Comparison of ENCODE assay signal across 9 cellular contexts in the genomic region with DNA sequence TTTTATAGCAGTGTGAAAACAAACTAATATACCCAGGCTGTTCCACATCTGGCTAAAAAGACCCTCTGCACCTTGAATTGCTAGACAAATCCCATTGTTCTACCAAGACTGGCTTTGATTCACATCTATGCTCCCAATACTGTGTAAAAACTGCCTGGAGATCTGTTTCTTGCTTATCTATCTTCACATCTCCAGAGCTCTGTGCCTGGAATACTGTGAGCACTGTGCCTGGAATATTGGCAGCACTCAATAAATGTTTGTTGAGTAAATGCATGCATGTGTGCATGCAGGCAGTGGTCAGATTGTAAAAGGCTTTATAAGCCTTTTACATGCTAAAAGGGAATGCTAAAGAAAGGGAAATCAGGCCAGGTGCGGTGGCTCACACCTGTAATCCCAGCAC.
"Had no signal": no experiment of that assay in that cellular context is flagged by ENCODE, and none has a peak within 500 bp of the region (broad histone marks: within the 10 kb centered on the region; RNA-seq: fewer than 3 reads in every experiment).

No MANE protein-coding gene starts in this region.

- DNase-seq: GM23248, GOT3, H7, H9, HCEC 1CT, HFFc6 had no signal

- H3K9me3 Mint-ChIP-seq: H9, HFFc6 had no signal

- H3K4me3 ChIP-seq: GM23248, GM23338, HAP-1 had no signal

- ATAC-seq: GM23338, HCT116 had no signal

- H3K4me3 Mint-ChIP-seq: GM23338, H9, HFFc6 had no signal

- H3K27ac ChIP-seq: GM23248 had no signal

- H3K4me2 ChIP-seq: GM23338 had no signal

- H3K4me1 ChIP-seq: HAP-1 had no signal

- H2AFZ ChIP-seq: GM23248, GM23338 had no signal

- H3K9me3 ChIP-seq: HAP-1 had no signal

- H3K9ac ChIP-seq: GM23248 had no signal

- H3K36me3 ChIP-seq: HAP-1 had no signal

- H3K27ac Mint-ChIP-seq: GM23338, H9, HFFc6 had no signal
